ENCODE assay signal across 9 cellular contexts in genomic region chr7:33738260-33738935, GRCh38.
"Had no signal": no experiment of that assay in that cellular context is flagged by ENCODE, and none has a peak within 500 bp of the region (broad histone marks: within the 10 kb centered on the region; RNA-seq: fewer than 3 reads in every experiment).

No MANE protein-coding gene starts in this region.

- H3K4me3 ChIP-seq: HAP-1, K562 had no signal

- H3K4me1 ChIP-seq: HAP-1 had no signal

- DNase-seq: GOT3, H7, HFFc6, IMR-90, KG1 had no signal

- H3K27ac ChIP-seq: HL-60 had no signal

- FAIRE-seq: K562 had no signal

- H3K27ac Mint-ChIP-seq: HFFc6 had no signal

- H3K4me3 Mint-ChIP-seq: HFFc6 had no signal

- H3K36me3 ChIP-seq: HAP-1 had no signal

- ATAC-seq: HCT116, K562 had no signal

- H3K9me3 Mint-ChIP-seq: HFFc6 had no signal

- H3K9me3 ChIP-seq: HAP-1 had no signal
